1 cellular context compared by ENCODE assay signal in genomic region chr1:159957824-159958268, GRCh38.
TF ChIP-seq lines count a peak whose summit lies in the region.

No MANE protein-coding gene starts in this region.

TF ChIP-seq in K562, 482 proteins besides CTCF, POLR2A, EP300 and RAD21 (continued from another document and continues in another):
- no peak for TF ChIP-seq UBTF (IDR thresholded peaks at IDR 0.05; ENCODE audit: borderline replicate concordance in 1 of 2, low read depth in 2 of 2, low read length in 2 of 2)
- no peak for TF ChIP-seq GTF2B (IDR thresholded peaks at IDR 0.05; ENCODE audit: extremely low read depth, insufficient read length)
- no peak for TF ChIP-seq HDAC3 (IDR thresholded peaks at IDR 0.05; ENCODE audit: borderline replicate concordance, partially characterized antibody)
- 0 out of 2 replicates have a peak, but pooled peaks have one; percentile 32 for TF ChIP-seq ZNF644 (tag; IDR thresholded peaks at IDR 0.05; ENCODE audit: low read depth)
- TF ChIP-seq RFX1 (IDR thresholded peaks at IDR 0.05) = no peak
- TF ChIP-seq ZNF583 (CRISPR knock-in tag; IDR thresholded peaks at IDR 0.05) = 0 out of 2 replicates have a peak, but pooled peaks have one; percentile 46
- TF ChIP-seq POLR2G (IDR thresholded peaks at IDR 0.05; ENCODE audit: low read depth, low read length) = no peak
- TF ChIP-seq ZBTB17 (CRISPR knock-in tag; IDR thresholded peaks at IDR 0.05) = 0 out of 2 replicates have a peak, but pooled peaks have one; percentile 32
- TF ChIP-seq MBD2 (IDR thresholded peaks at IDR 0.05; ENCODE audit: borderline replicate concordance, low read depth) = no peak
- peak; percentile 90 for TF ChIP-seq TAL1 (IDR thresholded peaks at IDR 0.05)
- TF ChIP-seq MGA (IDR thresholded peaks at IDR 0.05) = no peak
- no peak for TF ChIP-seq NFXL1 (CRISPR knock-in tag; IDR thresholded peaks at IDR 0.05)
- TF ChIP-seq ZNF551 (CRISPR knock-in tag; IDR thresholded peaks at IDR 0.05) = no peak
- TF ChIP-seq ZKSCAN1 (IDR thresholded peaks at IDR 0.05; ENCODE audit: low read depth, low read length) = no peak
- no peak for TF ChIP-seq ZBTB43 (CRISPR knock-in tag; IDR thresholded peaks at IDR 0.05)
- no peak for TF ChIP-seq ATF2 (CRISPR knock-in tag; IDR thresholded peaks at IDR 0.05)
- TF ChIP-seq PML (IDR thresholded peaks at IDR 0.05; ENCODE audit: low read length) = peak; percentile 49; the same call in 1 of the 2 replicates
- TF ChIP-seq PHB (CRISPR knock-in tag; IDR thresholded peaks at IDR 0.05) = 0 out of 2 replicates have a peak, but pooled peaks have one; percentile 43
- TF ChIP-seq ZNF766 (CRISPR knock-in tag; conservative IDR thresholded peaks at IDR 0.05) = peak; percentile 45; the same call in 1 of the 2 replicates
- 0 out of 2 replicates have a peak, but pooled peaks have one; percentile 14 for TF ChIP-seq MAX (CRISPR knock-in tag; IDR thresholded peaks at IDR 0.05)
- no peak for TF ChIP-seq MECOM (CRISPR knock-in tag; IDR thresholded peaks at IDR 0.05)
- no peak for TF ChIP-seq HDAC2 (IDR thresholded peaks at IDR 0.05)
- peak; percentile 80 for TF ChIP-seq KLF16 (IDR thresholded peaks at IDR 0.05)
- 0 out of 2 replicates have a peak, but pooled peaks have one; percentile 5 for TF ChIP-seq JUND (IDR thresholded peaks at IDR 0.05; ENCODE audit: borderline replicate concordance, low read depth, low read length)
- TF ChIP-seq JUND (tag; IDR thresholded peaks at IDR 0.05; ENCODE audit: borderline replicate concordance, low read depth, low read length) = no peak; the same call in 2 of the 3 replicates
- TF ChIP-seq CREM (IDR thresholded peaks at IDR 0.05; ENCODE audit: low read depth) = 0 out of 2 replicates have a peak, but pooled peaks have one; percentile 19
- no peak for TF ChIP-seq FOXP1 (CRISPR knock-in tag; IDR thresholded peaks at IDR 0.05)
- TF ChIP-seq NR2C1 (IDR thresholded peaks at IDR 0.05) = no peak
- TF ChIP-seq NR2C1 (tag; IDR thresholded peaks at IDR 0.05) = no peak
- no peak for TF ChIP-seq ZNF133 (CRISPR knock-in tag; IDR thresholded peaks at IDR 0.05)
- peak in 1 of 2 experiments; percentile 43; a peak in 1 of 4 replicates for TF ChIP-seq TBL1XR1 (IDR thresholded peaks at IDR 0.05; ENCODE audit: low read length in 2 of 2)
- TF ChIP-seq ZFX (CRISPR knock-in tag; IDR thresholded peaks at IDR 0.05) = peak; percentile 52; the same call in 1 of the 2 replicates
- TF ChIP-seq, protein P1, sequence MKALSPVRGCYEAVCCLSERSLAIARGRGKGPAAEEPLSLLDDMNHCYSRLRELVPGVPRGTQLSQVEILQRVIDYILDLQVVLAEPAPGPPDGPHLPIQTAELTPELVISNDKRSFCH (CRISPR knock-in tag; IDR thresholded peaks at IDR 0.05) = no peak
- TF ChIP-seq, protein P1 (tag; IDR thresholded peaks at IDR 0.05) = 0 out of 2 replicates have a peak, but pooled peaks have one; percentile 24
- no peak for TF ChIP-seq ZNF57 (CRISPR knock-in tag; IDR thresholded peaks at IDR 0.05)
- TF ChIP-seq ZNF76 (CRISPR knock-in tag; IDR thresholded peaks at IDR 0.05; ENCODE audit: borderline replicate concordance) = peak; percentile 56; the same call in 1 of the 2 replicates
- TF ChIP-seq PHB2 (IDR thresholded peaks at IDR 0.05; ENCODE audit: low read depth) = peak; percentile 81; the same call in 1 of the 2 replicates
- TF ChIP-seq GATAD2A (IDR thresholded peaks at IDR 0.05) = no peak
- TF ChIP-seq NR4A1 (CRISPR knock-in tag; IDR thresholded peaks at IDR 0.05) = 0 out of 2 replicates have a peak, but pooled peaks have one; percentile 66
- peak; percentile 53; the same call in 1 of the 2 replicates for TF ChIP-seq NR4A1 (tag; IDR thresholded peaks at IDR 0.05)
- TF ChIP-seq, protein P2, sequence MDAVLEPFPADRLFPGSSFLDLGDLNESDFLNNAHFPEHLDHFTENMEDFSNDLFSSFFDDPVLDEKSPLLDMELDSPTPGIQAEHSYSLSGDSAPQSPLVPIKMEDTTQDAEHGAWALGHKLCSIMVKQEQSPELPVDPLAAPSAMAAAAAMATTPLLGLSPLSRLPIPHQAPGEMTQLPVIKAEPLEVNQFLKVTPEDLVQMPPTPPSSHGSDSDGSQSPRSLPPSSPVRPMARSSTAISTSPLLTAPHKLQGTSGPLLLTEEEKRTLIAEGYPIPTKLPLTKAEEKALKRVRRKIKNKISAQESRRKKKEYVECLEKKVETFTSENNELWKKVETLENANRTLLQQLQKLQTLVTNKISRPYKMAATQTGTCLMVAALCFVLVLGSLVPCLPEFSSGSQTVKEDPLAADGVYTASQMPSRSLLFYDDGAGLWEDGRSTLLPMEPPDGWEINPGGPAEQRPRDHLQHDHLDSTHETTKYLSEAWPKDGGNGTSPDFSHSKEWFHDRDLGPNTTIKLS (IDR thresholded peaks at IDR 0.05; ENCODE audit: borderline replicate concordance, low read depth) = no peak
- peak; percentile 84 for TF ChIP-seq NCOR1 (IDR thresholded peaks at IDR 0.05)
- TF ChIP-seq RFX5 (IDR thresholded peaks at IDR 0.05; ENCODE audit: low read depth, low read length) = no peak
- TF ChIP-seq CHCHD3 (CRISPR knock-in tag; IDR thresholded peaks at IDR 0.05) = no peak
- no peak for TF ChIP-seq PHF8 (IDR thresholded peaks at IDR 0.05; ENCODE audit: borderline replicate concordance, low read length)
- TF ChIP-seq, protein P3, sequence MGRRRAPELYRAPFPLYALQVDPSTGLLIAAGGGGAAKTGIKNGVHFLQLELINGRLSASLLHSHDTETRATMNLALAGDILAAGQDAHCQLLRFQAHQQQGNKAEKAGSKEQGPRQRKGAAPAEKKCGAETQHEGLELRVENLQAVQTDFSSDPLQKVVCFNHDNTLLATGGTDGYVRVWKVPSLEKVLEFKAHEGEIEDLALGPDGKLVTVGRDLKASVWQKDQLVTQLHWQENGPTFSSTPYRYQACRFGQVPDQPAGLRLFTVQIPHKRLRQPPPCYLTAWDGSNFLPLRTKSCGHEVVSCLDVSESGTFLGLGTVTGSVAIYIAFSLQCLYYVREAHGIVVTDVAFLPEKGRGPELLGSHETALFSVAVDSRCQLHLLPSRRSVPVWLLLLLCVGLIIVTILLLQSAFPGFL (CRISPR knock-in tag; IDR thresholded peaks at IDR 0.05) = no peak
